8 cellular contexts compared by ENCODE assay signal in genomic region chr12:64680235-64680634, GRCh38.
DNase-seq lines count a peak whose midpoint lies in the region; ATAC-seq, FAIRE-seq and TF ChIP-seq lines count a peak whose summit lies in the region.

No MANE protein-coding gene starts in this region.

- peak; percentile 70 for ATAC-seq in RWPE2 (ENCODE audit: low read depth)
- ATAC-seq in HG03097 (IDR thresholded peaks at IDR 0.05; ENCODE audit: low FRiP score, unreplicated experiment), result no peak

- no peak for FAIRE-seq in H54 (lab: Jason Lieb, UNC)

- no peaks in the 10 kb centered on the region for H3K27me3 ChIP-seq in RWPE2 (ENCODE audit: insufficient read depth, poor library complexity, severe bottlenecking)
- no peaks in the 10 kb centered on the region for H3K27me3 ChIP-seq in esophagus (ENCODE audit: control insufficient read depth in 1 of 2, insufficient read depth in 2 of 2, low read length in 2 of 2)
- H3K27me3 ChIP-seq in sigmoid colon, result no peaks in the 10 kb centered on the region

- no peak for TF ChIP-seq POLR2A in H54 (IDR thresholded peaks at IDR 0.05; ENCODE audit: low read depth, low read length)
- TF ChIP-seq POLR2A in sigmoid colon (IDR thresholded peaks at IDR 0.05), result no peak

- peak; percentile 56 for DNase-seq in H54 (ENCODE audit: insufficient read length, low spot score)
- DNase-seq in RWPE2 (ENCODE audit: low spot score), result no peak
- no peak for DNase-seq in sigmoid colon
- no peak for DNase-seq in stimulated activated CD4-positive, alpha-beta T cell treated with anti-CD3 and anti-CD28 coated beads, Interleukin-4, amount 100 ng/mL, for 4 hours
- DNase-seq in 8988T, result no peak
- DNase-seq in DMS 273 (lab: John Stamatoyannopoulos, UW; ENCODE audit: unreplicated experiment), result no peak

- peaks cover 8% of the 10 kb centered on the region for H3K36me3 ChIP-seq in RWPE2 (ENCODE audit: low read depth)
- no peaks in the 10 kb centered on the region for H3K36me3 ChIP-seq in esophagus (ENCODE audit: control insufficient read depth in 2 of 2, insufficient read depth in 2 of 2, low read length in 1 of 2)
- H3K36me3 ChIP-seq in sigmoid colon, result peaks cover 0 to 5% (median 0%) of the 10 kb centered on the region in 4 donors

- H3K9me3 ChIP-seq in RWPE2 (ENCODE audit: severe bottlenecking) (no peaks in the 10 kb centered on the region), esophagus (ENCODE audit: control insufficient read depth in 2 of 2, insufficient read depth in 1 of 2, low read depth in 1 of 2, low read length in 1 of 2) (no peaks in the 10 kb centered on the region), sigmoid colon (no peaks in the 10 kb centered on the region)

- intact Hi-C loops in sigmoid colon (cut with DNase I), result no loop called here

- 35% methylated on average over 4 of the region's 4 CpGs for WGBS in esophagus, 2 donors
- WGBS in sigmoid colon, 2 donors, result 11 to 56% methylated on average over 4 of the region's 4 CpGs

- H3K4me1 ChIP-seq in RWPE2 (ENCODE audit: insufficient read depth, poor library complexity, severe bottlenecking), result peaks cover 32% of the 10 kb centered on the region
- H3K4me1 ChIP-seq in esophagus (ENCODE audit: control insufficient read depth in 2 of 2, insufficient read depth in 2 of 2, low read length in 1 of 2), result peaks cover 0 to 2% of the 10 kb centered on the region in 2 donors
- peaks cover 0 to 97% (median 87%) of the 10 kb centered on the region in 4 donors for H3K4me1 ChIP-seq in sigmoid colon

- no peak for TF ChIP-seq EP300 in sigmoid colon (IDR thresholded peaks at IDR 0.05)

- TF ChIP-seq CTCF in RWPE2 (IDR thresholded peaks at IDR 0.05; ENCODE audit: poor library complexity, severe bottlenecking), result no peak
- no peak for TF ChIP-seq CTCF in sigmoid colon (IDR thresholded peaks at IDR 0.05)

- H3K27ac ChIP-seq in RWPE2 (ENCODE audit: poor library complexity, severe bottlenecking) (peak overlapping the region; percentile 95), esophagus (ENCODE audit: low read depth in 2 of 2, low read length in 1 of 2) (peak overlapping the region; percentile 83 to 90), sigmoid colon (peak overlapping the region; percentile 79 to 92 (median 80))

- H3K4me3 ChIP-seq in RWPE2 (ENCODE audit: severe bottlenecking) (no peak overlapping the region), esophagus (ENCODE audit: low read depth in 1 of 2, low read length in 2 of 2) (no peak overlapping the region), sigmoid colon (no peak overlapping the region)
